Comparison of ENCODE assay signal across 15 cellular contexts in genomic region chr10:59753267-59753666, GRCh38. TPM values are rescaled to one million over a fixed set of nuclear protein-coding genes. Genes with fewer than 3 reads are reported as not detected.
DNase-seq lines count a peak whose midpoint lies in the region; ATAC-seq lines count a peak whose summit lies in the region.
"Had no signal": no experiment of that assay in that cellular context is flagged by ENCODE, and none has a peak within 500 bp of the region (broad histone marks: within the 10 kb centered on the region; RNA-seq: fewer than 3 reads in every experiment).

MRLN (minus strand) TSS chr10:59753455.

- H3K4me1 ChIP-seq in endocrine pancreas (ENCODE audit: control insufficient read depth, insufficient read depth, low read length), result peaks cover 7% of the 10 kb centered on the region

- no peaks in the 10 kb centered on the region for H3K9me3 ChIP-seq in endocrine pancreas (ENCODE audit: control insufficient read depth, low read length)

- DNase-seq in DMS 273 treated with DMSO at 0.1 percent for 48 hours (lab: John Stamatoyannopoulos, UW) (peak; percentile 79), NCI-H524 treated with DMSO at 0.1 percent for 48 hours (lab: John Stamatoyannopoulos, UW) (peak; percentile 87), skeletal muscle cell (ENCODE audit: low read depth) (peak; percentile 14), OCI-M2 (lab: John Stamatoyannopoulos, UW; ENCODE audit: unreplicated experiment) (no peak), DMS153 (lab: John Stamatoyannopoulos, UW) (no peak), left ventricle myocardium superior (no peak)
- DNase-seq in activated CD4-positive, CD25-positive, alpha-beta regulatory T cell (lab: John Stamatoyannopoulos, UW), result no peak
- DNase-seq: AML-193; CD4-positive, alpha-beta T cell; NCI-H1105 treated with DMSO at 0.1 percent for 48 hours; NCI-H1930; NCI-H526 treated with DMSO at 0.1 percent for 48 hours; PC-9 had no signal

- ATAC-seq in left ventricle myocardium superior, result no peak

- H3K27me3 ChIP-seq in endocrine pancreas (ENCODE audit: control insufficient read depth, insufficient read depth, low read length), result no peaks in the 10 kb centered on the region

- intact Hi-C loops in left ventricle myocardium superior (cut with micrococcal nuclease), result no loop called here

- peak within 1 kb of the TSS; percentile 54 for H3K9ac ChIP-seq in endocrine pancreas (ENCODE audit: control insufficient read depth, insufficient read depth, low read length)
- H3K9ac ChIP-seq: KMS-11 had no signal

- H3K4me3 ChIP-seq in endocrine pancreas (ENCODE audit: control insufficient read depth, insufficient read depth, low read length) (peak within 1 kb of the TSS; percentile 94), skeletal muscle cell (ENCODE audit: low read depth, low read length) (no peak within 1 kb of the TSS)
- H3K4me3 ChIP-seq: PC-9 had no signal

- H3K36me3 ChIP-seq in endocrine pancreas (ENCODE audit: control insufficient read depth, insufficient read depth, low read length), result no peaks in the 10 kb centered on the region

RNA-seq across cellular contexts. Expression of gene MRLN, which starts in this region (rescaled TPM):
- not detected for total RNA-seq in left ventricle myocardium superior
- total RNA-seq: PC-9 had no signal

Comparison
In these comparisons a context has a peak if more than half of its experiments do, and no peak if none do; other contexts are left out.
1. DNase-seq: peak in DMS 273 treated with DMSO at 0.1 percent for 48 hours (single experiment), NCI-H524 treated with DMSO at 0.1 percent for 48 hours (single experiment) and skeletal muscle cell (single experiment); none in OCI-M2 (single experiment), DMS153 (single experiment), activated CD4-positive, CD25-positive, alpha-beta regulatory T cell (0 of 4) and left ventricle myocardium superior (single experiment).